ENCODE assay signal across 16 cellular contexts in genomic region chr12:88945041-88945732, GRCh38.
"Had no signal": no experiment of that assay in that cellular context is flagged by ENCODE, and none has a peak within 500 bp of the region (broad histone marks: within the 10 kb centered on the region; RNA-seq: fewer than 3 reads in every experiment).

No MANE protein-coding gene starts in this region.

- H3K4me3 Mint-ChIP-seq: activated naive CD4-positive, alpha-beta T cell treated with anti-CD3 and anti-CD28 coated beads for 36 hours; activated naive CD8-positive, alpha-beta T cell treated with anti-CD3 and anti-CD28 coated beads, Interleukin-2, amount 50 U/mL, for 24 hours; activated T-helper 17 cell treated with anti-CD3 and anti-CD28 coated beads, Interleukin-2, amount 50 U/mL, for 72 hours; neural crest cell; stimulated activated memory B cell treated with anti-CD40 and anti-IgM and Interleukin-4, amounts not matched to agents 10 μg/mL and 1 μg/mL and 100 μg/mL, for 72 hours had no signal

- H3K4me1 Mint-ChIP-seq: activated naive CD8-positive, alpha-beta T cell treated with anti-CD3 and anti-CD28 coated beads, Interleukin-2, amount 50 U/mL, for 24 hours; activated T-helper 17 cell treated with anti-CD3 and anti-CD28 coated beads, Interleukin-2, amount 50 U/mL, for 72 hours; stimulated activated memory B cell treated with anti-CD40 and anti-IgM and Interleukin-4, amounts not matched to agents 10 μg/mL and 1 μg/mL and 100 μg/mL, for 72 hours had no signal

- DNase-seq: activated CD4-positive, CD25-positive, alpha-beta regulatory T cell treated with anti-CD3 and anti-CD28 coated beads, Interleukin-2, amount 50 U/mL, for 72 hours; activated naive CD4-positive, alpha-beta T cell treated with anti-CD3 and anti-CD28 coated beads for 36 hours; activated naive CD8-positive, alpha-beta T cell treated with anti-CD3 and anti-CD28 coated beads, Interleukin-2, amount 50 U/mL, for 24 hours; aorta; erythroblast; head of caudate nucleus; lower lobe of right lung; midbrain; stimulated activated CD4-positive, alpha-beta T cell treated with anti-CD3 and anti-CD28 coated beads, Interleukin-12 subunit alpha, Interleukin-12 subunit beta, amount 100 ng/mL, for 4 hours; T1000 had no signal

- H3K36me3 Mint-ChIP-seq: stimulated activated memory B cell treated with anti-CD40 and anti-IgM and Interleukin-4, amounts not matched to agents 10 μg/mL and 1 μg/mL and 100 μg/mL, for 72 hours had no signal

- H3K36me3 ChIP-seq: lower lobe of right lung, tibial nerve, vagina had no signal

- H3K4me3 ChIP-seq: lower lobe of right lung, tibial nerve, vagina had no signal

- H3K27ac ChIP-seq: vagina had no signal

- H3K9me3 ChIP-seq: lower lobe of right lung, tibial nerve, vagina had no signal

- H3K27ac Mint-ChIP-seq: activated naive CD4-positive, alpha-beta T cell treated with anti-CD3 and anti-CD28 coated beads for 36 hours; activated naive CD8-positive, alpha-beta T cell treated with anti-CD3 and anti-CD28 coated beads, Interleukin-2, amount 50 U/mL, for 24 hours; activated T-helper 17 cell treated with anti-CD3 and anti-CD28 coated beads, Interleukin-2, amount 50 U/mL, for 72 hours; stimulated activated memory B cell treated with anti-CD40 and anti-IgM and Interleukin-4, amounts not matched to agents 10 μg/mL and 1 μg/mL and 100 μg/mL, for 72 hours had no signal

- H3K9me3 Mint-ChIP-seq: activated naive CD4-positive, alpha-beta T cell treated with anti-CD3 and anti-CD28 coated beads for 36 hours; activated naive CD8-positive, alpha-beta T cell treated with anti-CD3 and anti-CD28 coated beads, Interleukin-2, amount 50 U/mL, for 24 hours; activated T-helper 17 cell treated with anti-CD3 and anti-CD28 coated beads, Interleukin-2, amount 50 U/mL, for 72 hours had no signal

- ATAC-seq: activated naive CD8-positive, alpha-beta T cell treated with anti-CD3 and anti-CD28 coated beads, Interleukin-2, amount 50 U/mL, for 24 hours; activated T-helper 17 cell treated with anti-CD3 and anti-CD28 coated beads, Interleukin-2, amount 50 U/mL, for 72 hours; lower lobe of right lung; sciatic nerve; stimulated activated memory B cell treated with anti-CD40 and anti-IgM and Interleukin-4, amounts not matched to agents 10 μg/mL and 1 μg/mL and 100 μg/mL, for 72 hours had no signal

- H3K27me3 ChIP-seq: tibial nerve, vagina had no signal
